ENCODE assay signal across 15 cellular contexts in genomic region chr6:143064996-143065683, GRCh38. TPM values are rescaled to one million over a fixed set of nuclear protein-coding genes. Genes with fewer than 3 reads are reported as not detected.
A peak's percentile ranks its signal among the peaks of the same experiment; 100 is the strongest.
DNase-seq lines count a peak whose midpoint lies in the region; TF ChIP-seq lines count a peak whose summit lies in the region.
"Had no signal": no experiment of that assay in that cellular context is flagged by ENCODE, and none has a peak within 500 bp of the region (broad histone marks: within the 10 kb centered on the region; RNA-seq: fewer than 3 reads in every experiment).

No MANE protein-coding gene starts in this region.

- no peak overlapping the region for H3K4me3 ChIP-seq in AG10803 (ENCODE audit: low read length)
- H3K4me3 ChIP-seq in SK-N-SH (ENCODE audit: low read depth in 2 of 2, low read length in 1 of 2) = no peak overlapping the region
- H3K4me3 ChIP-seq: body of pancreas, pancreas, thoracic aorta had no signal

- H2AFZ ChIP-seq in SK-N-SH (ENCODE audit: low read depth) = no peak overlapping the region

- no peak overlapping the region; a peak in 1 of 4 replicates for H3K27ac ChIP-seq in SK-N-SH (ENCODE audit: low read depth in 2 of 2, low read length in 1 of 2)
- H3K27ac ChIP-seq: body of pancreas, pancreas, thoracic aorta had no signal

- H3K4me2 ChIP-seq in SK-N-SH = no peak overlapping the region

- intact Hi-C loops in posterior cingulate gyrus (cut with DNase I) = no loop called here

- H3K9ac ChIP-seq in SK-N-SH = no peak overlapping the region

- 55% methylated on average over 4 of the region's 4 CpGs for whole genome bisulfite sequencing in SK-N-SH (ENCODE audit: low lambda C conversion rate)

- DNase-seq in AG10803 (ENCODE audit: low read depth) (peak; percentile 58), HK-2 (ENCODE audit: unreplicated experiment) (peak; percentile 58), SK-N-SH (no peak), glomerular visceral epithelial cell (ENCODE audit: extremely low spot score) (peak; percentile 61), GM20000 (ENCODE audit: low spot score) (no peak), posterior cingulate gyrus (no peak), putamen (ENCODE audit: low spot score) (no peak), NCI-H1694 treated with DMSO at 0.1 percent for 48 hours (lab: John Stamatoyannopoulos, UW) (no peak)
- DNase-seq: activated CD4-positive, alpha-beta memory T cell treated with anti-CD3 and anti-CD28 coated beads, Interleukin-2, amount 10 ng/mL, durations not matched to agents 7 days and 5 days; body of pancreas; effector CD4-positive, alpha-beta T cell; foreskin melanocyte; Karpas-422; pancreas had no signal

- POLR2A ChIA-PET in SK-N-SH (lab: Yijun Ruan, JAX) = no interaction called here

- H3K27me3 ChIP-seq in SK-N-SH (ENCODE audit: insufficient read depth) = no peaks in the 10 kb centered on the region
- H3K27me3 ChIP-seq: body of pancreas, pancreas had no signal

- H3K4me1 ChIP-seq in SK-N-SH (ENCODE audit: control insufficient read depth in 1 of 2, insufficient read depth in 2 of 2, low read depth in 1 of 2, low read length in 1 of 2) = peaks cover 0 to 5% of the 10 kb centered on the region in 2 experiments; a peak in 2 of 4 replicates

- TF ChIP-seq CTCF in AG10803 (conservative IDR thresholded peaks at IDR 0.05; ENCODE audit: low read length) (no peak), SK-N-SH (IDR thresholded peaks at IDR 0.05) (no peak), GM20000 (IDR thresholded peaks at IDR 0.05; ENCODE audit: extremely low read depth, missing control alignments) (no peak)

- peaks cover 4% of the 10 kb centered on the region; the same call in 1 of the 2 replicates for H3K79me2 ChIP-seq in SK-N-SH (ENCODE audit: insufficient read depth)

- CTCF ChIA-PET in SK-N-SH (lab: Yijun Ruan, JAX) = no interaction called here

- no peak for TF ChIP-seq RAD21 in SK-N-SH (IDR thresholded peaks at IDR 0.05; ENCODE audit: low read length)

- H3K9me2 ChIP-seq in SK-N-SH = no peaks in the 10 kb centered on the region

- TF ChIP-seq EP300 in SK-N-SH (IDR thresholded peaks at IDR 0.05; ENCODE audit: borderline replicate concordance in 1 of 2, low read depth in 1 of 2, low read length in 1 of 2) = peak in 1 of 2 experiments; percentile 54; a peak in 1 of 4 replicates

- peaks cover 27% of the 10 kb centered on the region for H3F3A ChIP-seq in SK-N-SH (replicated peaks; ENCODE audit: insufficient read depth)

- no peaks in the 10 kb centered on the region for H4K20me1 ChIP-seq in SK-N-SH (ENCODE audit: insufficient read depth)

- no peaks in the 10 kb centered on the region for H3K9me3 ChIP-seq in SK-N-SH
- H3K9me3 ChIP-seq: body of pancreas, pancreas, thoracic aorta had no signal

- H3K36me3 ChIP-seq in SK-N-SH (replicated peaks in 1 of 2; ENCODE audit: control insufficient read depth in 1 of 2, insufficient read depth in 2 of 2, low read length in 1 of 2) = peaks cover 0 to 2% of the 10 kb centered on the region in 2 experiments
- H3K36me3 ChIP-seq: pancreas, thoracic aorta had no signal

TF ChIP-seq in SK-N-SH, 30 proteins besides CTCF, POLR2A, EP300 and RAD21:
- TF ChIP-seq TCF12 (IDR thresholded peaks at IDR 0.05) (peak; percentile 55), USF2 (IDR thresholded peaks at IDR 0.05; ENCODE audit: borderline replicate concordance, low read depth, low read length) (no peak), REST (IDR thresholded peaks at IDR 0.05; ENCODE audit: low read depth, low read length) (no peak), FOSL2 (IDR thresholded peaks at IDR 0.05; ENCODE audit: borderline replicate concordance, low read depth) (no peak), CHD2 (IDR thresholded peaks at IDR 0.05; ENCODE audit: low read length, partially characterized antibody) (no peak), USF1 (IDR thresholded peaks at IDR 0.05; ENCODE audit: borderline replicate concordance, low read depth) (no peak), RCOR1 (IDR thresholded peaks at IDR 0.05; ENCODE audit: low read length) (no peak), ELF1 (IDR thresholded peaks at IDR 0.05) (no peak)
- TF ChIP-seq, protein P1, sequence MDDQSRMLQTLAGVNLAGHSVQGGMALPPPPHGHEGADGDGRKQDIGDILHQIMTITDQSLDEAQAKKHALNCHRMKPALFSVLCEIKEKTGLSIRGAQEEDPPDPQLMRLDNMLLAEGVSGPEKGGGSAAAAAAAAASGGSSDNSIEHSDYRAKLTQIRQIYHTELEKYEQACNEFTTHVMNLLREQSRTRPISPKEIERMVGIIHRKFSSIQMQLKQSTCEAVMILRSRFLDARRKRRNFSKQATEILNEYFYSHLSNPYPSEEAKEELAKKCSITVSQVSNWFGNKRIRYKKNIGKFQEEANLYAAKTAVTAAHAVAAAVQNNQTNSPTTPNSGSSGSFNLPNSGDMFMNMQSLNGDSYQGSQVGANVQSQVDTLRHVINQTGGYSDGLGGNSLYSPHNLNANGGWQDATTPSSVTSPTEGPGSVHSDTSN (IDR thresholded peaks at IDR 0.05) = peak; percentile 28; the same call in 1 of the 2 replicates
TF ChIP-seq in SK-N-SH: peak in this region for 2.

RNA-seq across cellular contexts. Expression of gene AIG1, which starts 4.5 kb away (rescaled TPM):
- 36.8 and 52.1 TPM in 2 replicates for polyA plus RNA-seq in SK-N-SH (2012; rRNA removed)
- 44.7 and 49.1 TPM in 2 replicates for polyA plus RNA-seq in SK-N-SH (2012; cell fraction: cytosol; rRNA removed)
- 28.1 and 41.2 TPM in 2 replicates for polyA plus RNA-seq in SK-N-SH (2012; cell fraction: nucleus; rRNA removed)

Comparison
In these comparisons a context has a peak if more than half of its experiments do, and no peak if none do; other contexts are left out.
1. DNase-seq: peak in AG10803 (single experiment), HK-2 (single experiment) and glomerular visceral epithelial cell (single experiment); none in SK-N-SH (single experiment), GM20000 (single experiment), posterior cingulate gyrus (0 of 10), putamen (single experiment) and NCI-H1694 treated with DMSO at 0.1 percent for 48 hours (single experiment).